14 cellular contexts compared by ENCODE assay signal in genomic region chr17:62597920-62598319, GRCh38. TPM values are rescaled to one million over a fixed set of nuclear protein-coding genes. Genes with fewer than 3 reads are reported as not detected.
DNase-seq lines count a peak whose midpoint lies in the region; TF ChIP-seq lines count a peak whose summit lies in the region.
"Had no signal": no experiment of that assay in that cellular context is flagged by ENCODE, and none has a peak within 500 bp of the region (broad histone marks: within the 10 kb centered on the region; RNA-seq: fewer than 3 reads in every experiment).

No MANE protein-coding gene starts in this region.

- peaks cover 2% of the 10 kb centered on the region for H3K9me3 ChIP-seq in MG63
- no peaks in the 10 kb centered on the region; the same call in 1 of the 2 replicates for H3K9me3 ChIP-seq in BE2C
- H3K9me3 ChIP-seq: lower lobe of right lung had no signal

- peaks cover 78% of the 10 kb centered on the region for H3K36me3 ChIP-seq in MG63
- H3K36me3 ChIP-seq in BE2C = peaks cover 52% of the 10 kb centered on the region

- no peaks in the 10 kb centered on the region for H3K4me1 ChIP-seq in BE2C

- H3K4me3 ChIP-seq in MG63 (no peak overlapping the region), BE2C (ENCODE audit: low read depth, low read length) (no peak overlapping the region)
- H3K4me3 ChIP-seq: lower lobe of right lung had no signal

- peak; percentile 58 for DNase-seq in AG08395 (ENCODE audit: low spot score)
- peak; percentile 49 for DNase-seq in HCEC 1CT
- DNase-seq in fibroblast of gingiva (ENCODE audit: low read depth) = peak; percentile 91
- DNase-seq in myocyte (ENCODE audit: low read depth) = peak; percentile 71
- DNase-seq in SIG-M5 (lab: John Stamatoyannopoulos, UW) = no peak
- no peak for DNase-seq in anterior cingulate cortex (lab: John Stamatoyannopoulos, UW)
- no peak for DNase-seq in MG63
- DNase-seq in BE2C = no peak
- DNase-seq: activated CD4-positive, alpha-beta T cell treated with anti-CD3 and anti-CD28 coated beads for 1 hour; activated naive CD4-positive, alpha-beta T cell treated with Interleukin-2 at 50 U/mL for 16 hours; brain microvascular endothelial cell; lower lobe of right lung; natural killer cell; stimulated activated naive CD8-positive, alpha-beta T cell treated with anti-CD3 and anti-CD28 coated beads, Interleukin-15, Interleukin-2, amounts not matched to agents 100 U/mL and 50 U/mL, for 24 hours had no signal

- TF ChIP-seq CTCF in BE2C (IDR thresholded peaks at IDR 0.05; ENCODE audit: low read depth, low read length) = no peak

- H3K27me3 ChIP-seq in MG63 (no peaks in the 10 kb centered on the region), BE2C (no peaks in the 10 kb centered on the region)
- H3K27me3 ChIP-seq: brain microvascular endothelial cell had no signal

RNA-seq across cellular contexts. Expression of gene MRC2, which starts 29.6 kb away (rescaled TPM):
- 143 and 161 TPM in 2 replicates for total RNA-seq in myocyte
- polyA plus RNA-seq in myocyte (2012) = 664 TPM
- total RNA-seq in MG63 (2014; rRNA removed; shearing (Covaris generic); ENCODE audit: low replicate concordance) = 61.4 and 65.1 TPM in 2 replicates
- 8.6 TPM for polyA plus RNA-seq in BE2C (2012; ENCODE audit: insufficient read depth, insufficient read length, low read depth)

Comparison
In these comparisons a context has a peak if more than half of its experiments do, and no peak if none do; other contexts are left out.
1. DNase-seq: peak in AG08395 (single experiment), HCEC 1CT (single experiment), fibroblast of gingiva (single experiment) and myocyte (single experiment); none in SIG-M5 (single experiment), anterior cingulate cortex (0 of 58), MG63 (single experiment) and BE2C (single experiment).